Comparison of ENCODE assay signal across 10 cellular contexts in the genomic region with DNA sequence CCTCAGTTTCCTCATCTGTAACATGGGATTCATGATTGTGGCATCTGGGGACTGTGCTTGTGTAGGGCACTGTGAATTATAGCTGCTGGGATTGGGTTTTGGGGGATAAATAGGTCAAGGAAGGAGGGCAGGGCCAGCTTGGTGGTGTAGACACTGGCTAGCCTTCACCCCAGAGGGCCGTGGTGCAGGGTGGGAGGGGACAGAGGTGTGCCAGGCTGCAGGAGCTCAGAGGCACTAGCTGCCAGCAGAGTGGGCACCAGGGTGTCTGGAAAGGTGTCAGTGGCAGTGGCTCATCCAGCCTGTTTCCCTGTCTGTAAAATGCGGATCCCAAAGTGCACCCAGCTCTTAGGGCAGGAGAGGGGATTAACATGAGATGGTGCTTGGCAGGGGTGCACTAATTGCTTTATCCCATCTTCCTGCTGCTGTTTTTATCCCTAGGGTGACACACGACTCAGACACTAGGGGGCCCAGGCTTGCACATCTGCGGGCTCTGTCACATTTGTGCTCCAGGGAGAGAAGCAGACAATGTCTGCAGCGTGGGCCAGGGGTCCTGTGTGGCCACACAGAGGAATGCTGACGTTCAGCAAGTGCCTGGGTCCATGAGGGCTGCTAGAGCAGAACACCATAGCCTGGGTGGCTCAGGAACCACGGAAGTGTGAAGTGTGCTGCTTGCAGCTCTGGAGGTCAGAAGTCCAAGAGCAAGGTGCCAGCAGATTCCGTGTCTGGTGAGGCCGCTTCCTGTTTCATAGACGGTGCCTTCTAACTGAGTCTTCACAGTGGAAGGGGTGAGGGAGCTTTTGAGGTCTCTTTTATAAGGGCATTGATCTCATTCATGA. TPM values are rescaled to one million over a fixed set of nuclear protein-coding genes. Genes with fewer than 3 reads are reported as not detected.
DNase-seq lines count a peak whose midpoint lies in the region; TF ChIP-seq lines count a peak whose summit lies in the region.
"Had no signal": no experiment of that assay in that cellular context is flagged by ENCODE, and none has a peak within 500 bp of the region (broad histone marks: within the 10 kb centered on the region; RNA-seq: fewer than 3 reads in every experiment).

No MANE protein-coding gene starts in this region.

- peaks cover 68% of the 10 kb centered on the region for H3K36me3 ChIP-seq in endodermal cell (ENCODE audit: control insufficient read depth, insufficient read depth, low read length)
- no peaks in the 10 kb centered on the region for H3K36me3 ChIP-seq in neural progenitor cell
- H3K36me3 ChIP-seq in spleen = peaks cover 0 to 27% (median 18%) of the 10 kb centered on the region in 6 donors

- H3K4me1 Mint-ChIP-seq in endodermal cell = no peaks in the 10 kb centered on the region
- peaks cover 5% of the 10 kb centered on the region for H3K4me1 Mint-ChIP-seq in neural progenitor cell
- H3K4me1 Mint-ChIP-seq: activated T-helper 17 cell treated with anti-CD3 and anti-CD28 coated beads, Interleukin-2, amount 50 U/mL, for 72 hours had no signal

- H3K9me3 Mint-ChIP-seq in endodermal cell (peaks cover 4% of the 10 kb centered on the region), neural progenitor cell (peaks cover 2% of the 10 kb centered on the region)
- H3K9me3 Mint-ChIP-seq: activated T-helper 17 cell treated with anti-CD3 and anti-CD28 coated beads, Interleukin-2, amount 50 U/mL, for 72 hours had no signal

- no peaks in the 10 kb centered on the region for H3K4me1 ChIP-seq in endodermal cell (ENCODE audit: control insufficient read depth, insufficient read depth, low read length)
- H3K4me1 ChIP-seq in neural progenitor cell = no peaks in the 10 kb centered on the region
- no peaks in the 10 kb centered on the region for H3K4me1 ChIP-seq in spleen

- no peak overlapping the region for H2AFZ ChIP-seq in neural progenitor cell (replicated peaks)

- H3K27ac Mint-ChIP-seq in endodermal cell (no peak overlapping the region), neural progenitor cell (no peak overlapping the region)
- H3K27ac Mint-ChIP-seq: activated T-helper 17 cell treated with anti-CD3 and anti-CD28 coated beads, Interleukin-2, amount 50 U/mL, for 72 hours had no signal

- H3K4me3 ChIP-seq in endodermal cell (ENCODE audit: low read length) (no peak overlapping the region), neural progenitor cell (no peak overlapping the region), spleen (no peak overlapping the region)

- WGBS in endodermal cell (ENCODE audit: insufficient coverage in 1 of 2, insufficient read length in 1 of 2), 2 experiments = 87 to 89% methylated on average over 9 to 10 of the region's 10 CpGs
- 67 to 80% (median 75%) methylated on average over 10 of the region's 10 CpGs for WGBS in spleen, 5 donors

- H4K20me1 ChIP-seq in neural progenitor cell (ENCODE audit: low read depth) = no peaks in the 10 kb centered on the region

- DNase-seq in NOMO-1 (lab: John Stamatoyannopoulos, UW; ENCODE audit: unreplicated experiment in 2 of 2) (peak; percentile 66 to 68), endodermal cell (peak; percentile 38), neural progenitor cell (ENCODE audit: low spot score) (no peak), spleen (no peak), AG08396 (ENCODE audit: low spot score) (no peak), epidermal melanocyte (ENCODE audit: insufficient read length, low spot score) (no peak)
- DNase-seq in activated CD4-positive, alpha-beta T cell treated with anti-CD3 and anti-CD28 coated beads for 1 hour = no peak
- DNase-seq: NCI-H446 treated with DMSO at 0.1 percent for 48 hours had no signal

- no peak for TF ChIP-seq POLR2A in spleen (IDR thresholded peaks at IDR 0.05)

- no peak overlapping the region for H3K4me2 ChIP-seq in neural progenitor cell

- TF ChIP-seq CTCF in GM12873 (IDR thresholded peaks at IDR 0.05; ENCODE audit: insufficient read depth, low read depth, low read length, missing control alignments) = peak; percentile 29
- peak; percentile 52 for TF ChIP-seq CTCF in endodermal cell (conservative IDR thresholded peaks at IDR 0.05)
- peak; percentile 16 for TF ChIP-seq CTCF in neural progenitor cell (IDR thresholded peaks at IDR 0.05)
- TF ChIP-seq CTCF in spleen (IDR thresholded peaks at IDR 0.05 in 8 of 11, conservative IDR thresholded peaks at IDR 0.05 in 3 of 11) = no peak

- intact Hi-C loops in spleen (cut with DNase I; ENCODE audit: low total_unique reads) = no loop called here

- H3K36me3 Mint-ChIP-seq in endodermal cell (ENCODE audit: low read depth) (peaks cover 84% of the 10 kb centered on the region), neural progenitor cell (peaks cover 45% of the 10 kb centered on the region)

- no peaks in the 10 kb centered on the region for H3K27me3 ChIP-seq in endodermal cell (ENCODE audit: control insufficient read depth, insufficient read depth, low read length, poor library complexity, severe bottlenecking)
- no peaks in the 10 kb centered on the region for H3K27me3 ChIP-seq in neural progenitor cell
- no peaks in the 10 kb centered on the region for H3K27me3 ChIP-seq in spleen (replicated peaks in 1 of 7)

- H3K27me3 Mint-ChIP-seq in endodermal cell (ENCODE audit: insufficient read depth) = no peaks in the 10 kb centered on the region
- H3K27me3 Mint-ChIP-seq in neural progenitor cell (ENCODE audit: insufficient read depth, low read depth) = peaks cover 2% of the 10 kb centered on the region
- H3K27me3 Mint-ChIP-seq: activated T-helper 17 cell treated with anti-CD3 and anti-CD28 coated beads, Interleukin-2, amount 50 U/mL, for 72 hours had no signal

- H3K9me3 ChIP-seq in endodermal cell (ENCODE audit: control insufficient read depth, low read length) (peaks cover 14% of the 10 kb centered on the region), neural progenitor cell (ENCODE audit: low read depth) (no peaks in the 10 kb centered on the region), spleen (peaks cover 4 to 20% (median 16%) of the 10 kb centered on the region in 8 donors)

- no peaks in the 10 kb centered on the region for H3F3A ChIP-seq in neural progenitor cell (ENCODE audit: low read depth)

- no peak overlapping the region for H3K9ac ChIP-seq in endodermal cell (ENCODE audit: extremely low read depth, low read length, poor library complexity, severe bottlenecking)
- H3K9ac ChIP-seq in neural progenitor cell = no peak overlapping the region

- no peak overlapping the region for H3K4me3 Mint-ChIP-seq in endodermal cell
- no peak overlapping the region for H3K4me3 Mint-ChIP-seq in neural progenitor cell
- H3K4me3 Mint-ChIP-seq: activated T-helper 17 cell treated with anti-CD3 and anti-CD28 coated beads, Interleukin-2, amount 50 U/mL, for 72 hours had no signal

- H3K79me2 ChIP-seq in neural progenitor cell (ENCODE audit: low read depth) = no peaks in the 10 kb centered on the region

- H3K27ac ChIP-seq in endodermal cell (ENCODE audit: low read depth, low read length) = no peak overlapping the region
- H3K27ac ChIP-seq in neural progenitor cell = no peak overlapping the region
- no peak overlapping the region for H3K27ac ChIP-seq in spleen

RNA-seq across cellular contexts. Expression of a gene that starts 19.3 kb away (rescaled TPM):
- total RNA-seq in endodermal cell (10 to 100 TPM; 53.7 to 68.9 TPM), neural progenitor cell (ENCODE audit: low replicate concordance) (5.1 and 14.9 TPM in 2 replicates), spleen (10 to 100 TPM; 35.3 to 71.7 (median 46.0) TPM)
- polyA plus RNA-seq in endodermal cell (2013, experiment 1 of 2) = 17.7 TPM
- 15.0 TPM for polyA plus RNA-seq in endodermal cell (2013, experiment 2 of 2)
- 10 to 100 TPM; 12.6 to 31.6 (median 23.3) TPM for polyA plus RNA-seq in spleen

Comparison
In these comparisons a context has a peak if more than half of its experiments do, and no peak if none do; other contexts are left out.
1. CTCF ChIP-seq: peak in GM12873 (single experiment), endodermal cell (single experiment) and neural progenitor cell (single experiment); none in spleen (0 of 11).
2. DNase-seq: peak in NOMO-1 (2 of 2) and endodermal cell (single experiment); none in neural progenitor cell (single experiment), spleen (single experiment), AG08396 (single experiment), epidermal melanocyte (single experiment) and activated CD4-positive, alpha-beta T cell treated with anti-CD3 and anti-CD28 coated beads for 1 hour (single experiment).